Comparison of ENCODE assay signal across 8 cellular contexts in the genomic region with DNA sequence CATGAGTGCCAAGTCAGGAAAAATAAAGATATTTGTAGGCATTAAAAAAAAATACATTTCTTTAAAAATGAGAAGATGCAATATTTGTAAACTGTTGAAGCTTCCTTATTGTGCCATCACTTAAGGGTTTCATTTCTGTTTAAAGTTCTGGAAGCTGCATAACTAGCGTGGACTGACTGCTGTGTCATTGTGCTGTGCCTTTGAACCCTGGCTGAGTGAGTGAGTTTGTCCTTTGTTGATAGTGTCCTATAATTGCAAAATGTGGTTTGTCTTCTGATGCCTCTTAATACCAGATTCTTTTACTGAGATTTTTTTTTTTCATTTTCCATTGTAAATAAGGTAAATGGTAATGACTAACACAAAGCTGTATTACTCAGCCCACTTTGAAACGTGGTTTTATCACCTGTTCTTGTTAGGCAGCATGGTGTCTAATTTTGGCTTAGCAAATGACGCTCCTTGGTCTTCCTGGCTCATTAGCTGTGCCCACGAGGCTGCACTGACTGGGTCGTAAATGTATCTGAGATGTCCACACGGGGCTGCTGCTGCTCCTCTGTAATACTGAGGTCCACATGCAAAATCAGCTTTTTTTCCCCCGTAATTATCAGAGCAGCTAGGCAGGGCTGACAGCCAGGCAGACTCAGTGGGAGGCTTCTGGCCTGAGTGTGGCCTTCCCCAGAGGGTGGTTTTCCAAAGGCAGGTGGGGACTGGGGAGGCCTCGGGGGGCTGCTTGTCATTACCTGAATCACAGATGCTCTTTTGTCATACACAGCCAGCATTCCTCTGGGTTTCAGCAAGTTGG. TPM values are rescaled to one million over a fixed set of nuclear protein-coding genes. Genes with fewer than 3 reads are reported as not detected.
DNase-seq lines count a peak whose midpoint lies in the region; ATAC-seq and TF ChIP-seq lines count a peak whose summit lies in the region.

No MANE protein-coding gene starts in this region.

- H3K27me3 ChIP-seq in heart left ventricle = no peaks in the 10 kb centered on the region

- H3K4me3 Mint-ChIP-seq in activated CD8-positive, alpha-beta memory T cell treated with anti-CD3 and anti-CD28 coated beads, Interleukin-2, amount 10 ng/mL, durations not matched to agents 7 days and 5 days = no peak overlapping the region
- no peak overlapping the region for H3K4me3 Mint-ChIP-seq in osteocyte (ENCODE audit: unreplicated experiment)

- TF ChIP-seq CTCF in heart left ventricle (IDR thresholded peaks at IDR 0.05) = peak in 6 of 12 donors; percentile 19 to 44 (median 27)
- no peak for TF ChIP-seq CTCF in osteocyte (IDR thresholded peaks at IDR 0.05)

- no peak for TF ChIP-seq POLR2A in heart left ventricle (IDR thresholded peaks at IDR 0.05)

- intact Hi-C loops in heart left ventricle (cut with DNase I) = loop anchor here in 2 of 10 donors (10.0 kb wide), 1 partner anchor 273 kb away; no protein-coding TSS in a partner anchor

- H3K27ac Mint-ChIP-seq in activated CD8-positive, alpha-beta memory T cell treated with anti-CD3 and anti-CD28 coated beads, Interleukin-2, amount 10 ng/mL, durations not matched to agents 7 days and 5 days = peak overlapping the region; percentile 71
- no peak overlapping the region for H3K27ac Mint-ChIP-seq in osteocyte (ENCODE audit: unreplicated experiment)

- peak; percentile 57 for DNase-seq in ACHN
- DNase-seq in HT-29 (ENCODE audit: low spot score) = peak; percentile 60
- no peak for DNase-seq in activated CD8-positive, alpha-beta memory T cell treated with anti-CD3 and anti-CD28 coated beads, Interleukin-2, amount 10 ng/mL, durations not matched to agents 7 days and 5 days
- peak in 1 of 5 donors; percentile 62 for DNase-seq in heart left ventricle
- DNase-seq in stimulated activated naive CD8-positive, alpha-beta T cell treated with anti-CD3 and anti-CD28 coated beads, Interleukin-15, Interleukin-2, amounts not matched to agents 100 U/mL and 50 U/mL, for 24 hours = peak; percentile 65
- no peak for DNase-seq in NCI-H2029 treated with DMSO at 0.1 percent for 48 hours (lab: John Stamatoyannopoulos, UW)
- no peak for DNase-seq in osteocyte (ENCODE audit: extremely low spot score, unreplicated experiment)
- no peak for DNase-seq in epidermal melanocyte (ENCODE audit: insufficient read length, low spot score)

- H3K4me1 ChIP-seq in heart left ventricle = peaks cover 0 to 13% (median 2%) of the 10 kb centered on the region in 12 donors

- H3K27me3 Mint-ChIP-seq in activated CD8-positive, alpha-beta memory T cell treated with anti-CD3 and anti-CD28 coated beads, Interleukin-2, amount 10 ng/mL, durations not matched to agents 7 days and 5 days = no peaks in the 10 kb centered on the region
- H3K27me3 Mint-ChIP-seq in osteocyte (ENCODE audit: unreplicated experiment) = no peaks in the 10 kb centered on the region

- in situ Hi-C loops in ACHN (cut with HindIII; ENCODE audit: low pct_ligation_motif_present, low pct_unique_long_range_greater_than_20kb, low sequenced_read_pairs) = no loop called here

- CTCF ChIA-PET in activated CD8-positive, alpha-beta memory T cell treated with anti-CD3 and anti-CD28 coated beads, Interleukin-2, amount 10 ng/mL, durations not matched to agents 7 days and 5 days (lab: Charles Lee) = interaction anchor here (1.2 to 1.7 kb wide), 3 partner anchors 10 to 282 kb away, joined by 4 to 7 read pairs (median 4); a partner anchor contains a TSS

- WGBS in heart left ventricle, 4 donors = 35 to 39% (median 37%) methylated on average over 8 of the region's 8 CpGs

- no peak overlapping the region for H3K4me3 ChIP-seq in heart left ventricle

- peak; percentile 60 for ATAC-seq in activated CD8-positive, alpha-beta memory T cell treated with anti-CD3 and anti-CD28 coated beads, Interleukin-2, amount 10 ng/mL, durations not matched to agents 7 days and 5 days
- ATAC-seq in heart left ventricle = peak; percentile 83 to 92 (median 90)
- ATAC-seq in stimulated activated naive CD8-positive, alpha-beta T cell treated with anti-CD3 and anti-CD28 coated beads, Interleukin-15, Interleukin-2, amounts not matched to agents 100 U/mL and 50 U/mL, for 24 hours = peak; percentile 98

- peaks cover 21% of the 10 kb centered on the region for H3K4me1 Mint-ChIP-seq in activated CD8-positive, alpha-beta memory T cell treated with anti-CD3 and anti-CD28 coated beads, Interleukin-2, amount 10 ng/mL, durations not matched to agents 7 days and 5 days
- no peaks in the 10 kb centered on the region for H3K4me1 Mint-ChIP-seq in osteocyte (ENCODE audit: unreplicated experiment)

- no peaks in the 10 kb centered on the region for H3K9me3 Mint-ChIP-seq in activated CD8-positive, alpha-beta memory T cell treated with anti-CD3 and anti-CD28 coated beads, Interleukin-2, amount 10 ng/mL, durations not matched to agents 7 days and 5 days (ENCODE audit: low read depth)
- H3K9me3 Mint-ChIP-seq in osteocyte (ENCODE audit: unreplicated experiment) = no peaks in the 10 kb centered on the region

- no peaks in the 10 kb centered on the region for H3K9me3 ChIP-seq in heart left ventricle

- H3K36me3 Mint-ChIP-seq in activated CD8-positive, alpha-beta memory T cell treated with anti-CD3 and anti-CD28 coated beads, Interleukin-2, amount 10 ng/mL, durations not matched to agents 7 days and 5 days = peaks cover 49% of the 10 kb centered on the region
- peaks cover 30% of the 10 kb centered on the region for H3K36me3 Mint-ChIP-seq in osteocyte (ENCODE audit: unreplicated experiment)

- peak overlapping the region in 3 of 12 donors; percentile 33 to 54 (median 41) for H3K27ac ChIP-seq in heart left ventricle

- peaks cover 0 to 89% (median 63%) of the 10 kb centered on the region in 9 donors for H3K36me3 ChIP-seq in heart left ventricle

RNA-seq across cellular contexts. Expression of a gene that starts 14.8 kb away (rescaled TPM):
- total RNA-seq in HT-29 (2014; rRNA removed; shearing (Covaris generic)) = 11.0 and 15.0 TPM in 2 replicates
- total RNA-seq in activated CD8-positive, alpha-beta memory T cell treated with anti-CD3 and anti-CD28 coated beads, Interleukin-2, amount 10 ng/mL, durations not matched to agents 7 days and 5 days = 10 to 100 TPM; 26.8 to 31.7 TPM
- 10 to 100 TPM in 4 of 9 donors, 1 to 10 TPM in 5; 5.6 to 12.0 (median 8.3) TPM for total RNA-seq in heart left ventricle
- polyA plus RNA-seq in heart left ventricle = 1 to 10 TPM; 3.4 to 4.0 TPM
- total RNA-seq in osteocyte = 19.6 and 20.7 TPM in 2 replicates

RNA-seq across cellular contexts. Expression of a gene that starts 33.4 kb away (rescaled TPM):
- 0.05 TPM in 1 of 2 replicates, not detected in the other for total RNA-seq in HT-29 (2014; rRNA removed; shearing (Covaris generic))
- total RNA-seq in activated CD8-positive, alpha-beta memory T cell treated with anti-CD3 and anti-CD28 coated beads, Interleukin-2, amount 10 ng/mL, durations not matched to agents 7 days and 5 days = 1 to 10 TPM in 1 of 2 experiments, not detected in 1; 2.3 TPM
- total RNA-seq in heart left ventricle (under 1 TPM in 4 of 9 donors, not detected in 5; 0.29 to 0.52 (median 0.51) TPM), osteocyte (1.1 and 1.6 TPM in 2 replicates)
- polyA plus RNA-seq in heart left ventricle = under 1 TPM in 1 of 2 donors, not detected in 1; 0.10 TPM

RNA-seq across cellular contexts. Expression of a gene that starts 48.3 kb away (rescaled TPM):
- 96.3 and 108 TPM in 2 replicates for total RNA-seq in HT-29 (2014; rRNA removed; shearing (Covaris generic))
- total RNA-seq in activated CD8-positive, alpha-beta memory T cell treated with anti-CD3 and anti-CD28 coated beads, Interleukin-2, amount 10 ng/mL, durations not matched to agents 7 days and 5 days = not detected
- total RNA-seq in heart left ventricle (under 1 TPM in 3 of 9 donors, not detected in 6; 0.12 to 0.52 (median 0.33) TPM), osteocyte (not detected in 2 replicates)
- under 1 TPM; 0.06 to 0.23 TPM for polyA plus RNA-seq in heart left ventricle

Comparison
In these comparisons a context has a peak if more than half of its experiments do, and no peak if none do; other contexts are left out.
1. DNase-seq: peak in ACHN (single experiment), HT-29 (single experiment) and stimulated activated naive CD8-positive, alpha-beta T cell treated with anti-CD3 and anti-CD28 coated beads, Interleukin-15, Interleukin-2, amounts not matched to agents 100 U/mL and 50 U/mL, for 24 hours (single experiment); none in activated CD8-positive, alpha-beta memory T cell treated with anti-CD3 and anti-CD28 coated beads, Interleukin-2, amount 10 ng/mL, durations not matched to agents 7 days and 5 days (single experiment), NCI-H2029 treated with DMSO at 0.1 percent for 48 hours (single experiment), osteocyte (single experiment) and epidermal melanocyte (single experiment).
2. RNA of a gene that starts 48.3 kb away (total RNA-seq): 96.3 to 108 TPM in HT-29; 0.12 to 0.52 TPM in heart left ventricle, not detected in activated CD8-positive, alpha-beta memory T cell treated with anti-CD3 and anti-CD28 coated beads, Interleukin-2, amount 10 ng/mL, durations not matched to agents 7 days and 5 days and not detected in osteocyte; every median in the first group is over 10 times any median in the second.
3. Peak in every context shown above with its lines, with median percentiles within 50 percentile points of each other: ATAC-seq.